Comparison of ENCODE assay signal across 8 cellular contexts in genomic region chrX:104270916-104271512, GRCh38. TPM values are rescaled to one million over a fixed set of nuclear protein-coding genes. Genes with fewer than 3 reads are reported as not detected.
DNase-seq lines count a peak whose midpoint lies in the region; ATAC-seq lines count a peak whose summit lies in the region.

No MANE protein-coding gene starts in this region.

- no peaks in the 10 kb centered on the region for H3K36me3 Mint-ChIP-seq in effector memory CD8-positive, alpha-beta T cell (ENCODE audit: insufficient read depth)

- no peak for ATAC-seq in effector memory CD8-positive, alpha-beta T cell (replicated peaks)
- ATAC-seq in HG02852 (IDR thresholded peaks at IDR 0.05; ENCODE audit: unreplicated experiment) = no peak

- DNase-seq in DMS153 treated with DMSO at 0.1 percent for 48 hours (lab: John Stamatoyannopoulos, UW; ENCODE audit: unreplicated experiment) = peak; percentile 11
- no peak for DNase-seq in DMS153 (lab: John Stamatoyannopoulos, UW)
- DNase-seq in HS-5 (ENCODE audit: low read depth) = peak; percentile 3
- peak; percentile 1 to 38 for DNase-seq in SW 1271 (lab: John Stamatoyannopoulos, UW)
- DNase-seq in effector memory CD8-positive, alpha-beta T cell = peak in 2 of 3 experiments; percentile 1 to 3
- peak; percentile 32 for DNase-seq in mucosa of gallbladder (ENCODE audit: low spot score)
- DNase-seq in NCI-H345 treated with DMSO at 0.1 percent for 48 hours (lab: John Stamatoyannopoulos, UW; ENCODE audit: unreplicated experiment) = no peak

- peaks cover 6 to 14% of the 10 kb centered on the region in 2 donors for H3K27me3 Mint-ChIP-seq in effector memory CD8-positive, alpha-beta T cell

- H3K27ac Mint-ChIP-seq in effector memory CD8-positive, alpha-beta T cell = no peak overlapping the region

- peak overlapping the region; percentile 18 to 54 for H3K4me3 Mint-ChIP-seq in effector memory CD8-positive, alpha-beta T cell

- no peaks in the 10 kb centered on the region for H3K9me3 Mint-ChIP-seq in effector memory CD8-positive, alpha-beta T cell

- H3K4me1 Mint-ChIP-seq in effector memory CD8-positive, alpha-beta T cell (ENCODE audit: low read depth in 2 of 2) = no peaks in the 10 kb centered on the region

RNA-seq across cellular contexts. Expression of gene ESX1, which starts 16.3 kb away (rescaled TPM):
- total RNA-seq in mucosa of gallbladder = not detected

Comparison
In these comparisons a context has a peak if more than half of its experiments do, and no peak if none do; other contexts are left out.
1. DNase-seq: peak in DMS153 treated with DMSO at 0.1 percent for 48 hours (single experiment), HS-5 (single experiment), SW 1271 (2 of 2), effector memory CD8-positive, alpha-beta T cell (2 of 3) and mucosa of gallbladder (single experiment); none in DMS153 (single experiment) and NCI-H345 treated with DMSO at 0.1 percent for 48 hours (single experiment).